In genomic region chr3:120688121-120688520, GRCh38 we compare ENCODE assay signal across 9 cellular contexts. TPM values are rescaled to one million over a fixed set of nuclear protein-coding genes. Genes with fewer than 3 reads are reported as not detected.
DNase-seq lines count a peak whose midpoint lies in the region; ATAC-seq and TF ChIP-seq lines count a peak whose summit lies in the region.
"Had no signal": no experiment of that assay in that cellular context is flagged by ENCODE, and none has a peak within 500 bp of the region (broad histone marks: within the 10 kb centered on the region; RNA-seq: fewer than 3 reads in every experiment).

No MANE protein-coding gene starts in this region.

- peaks cover 10% of the 10 kb centered on the region for H3K36me3 Mint-ChIP-seq in activated CD4-positive, alpha-beta T cell treated with anti-CD3 and anti-CD28 coated beads, Interleukin-2, amount 10 ng/mL, durations not matched to agents 24 days and 14 days (ENCODE audit: low read depth)

- ATAC-seq in GM21447 (IDR thresholded peaks at IDR 0.05; ENCODE audit: unreplicated experiment) (peak; percentile 99), HG03442 (IDR thresholded peaks at IDR 0.05; ENCODE audit: unreplicated experiment) (peak; percentile 100)

- POLR2A ChIA-PET in GM10248 (lab: Yijun Ruan, JAX): no interaction called here

- H3K4me3 Mint-ChIP-seq in activated CD4-positive, alpha-beta T cell treated with anti-CD3 and anti-CD28 coated beads, Interleukin-2, amount 10 ng/mL, durations not matched to agents 24 days and 14 days: no peak overlapping the region
- H3K4me3 Mint-ChIP-seq: brain had no signal

- CTCF ChIA-PET in GM10248 (lab: Yijun Ruan, JAX): interaction anchor here (1.2 to 2.5 kb wide), 9 partner anchors 10 to 130 kb away, joined by 3 to 8 read pairs (median 4); no protein-coding TSS in a partner anchor

- DNase-seq in GM10248 (ENCODE audit: extremely low spot score) (peak; percentile 62), fibroblast of mammary gland (ENCODE audit: low read depth) (peak; percentile 28), NCI-H1436 (lab: John Stamatoyannopoulos, UW) (no peak), DMS53 (lab: John Stamatoyannopoulos, UW) (no peak), H7 (no peak)
- DNase-seq in activated CD4-positive, alpha-beta T cell treated with anti-CD3 and anti-CD28 coated beads, Interleukin-2, amount 10 ng/mL, durations not matched to agents 24 days and 14 days: no peak

- H3K27ac Mint-ChIP-seq in activated CD4-positive, alpha-beta T cell treated with anti-CD3 and anti-CD28 coated beads, Interleukin-2, amount 10 ng/mL, durations not matched to agents 24 days and 14 days: no peak overlapping the region

- no peak overlapping the region for H3K4me3 ChIP-seq in fibroblast of mammary gland (ENCODE audit: control insufficient read depth, low read depth, low read length)
- H3K4me3 ChIP-seq in H7 (ENCODE audit: insufficient read depth, low read depth, low read length): no peak overlapping the region

- H3K4me1 Mint-ChIP-seq in activated CD4-positive, alpha-beta T cell treated with anti-CD3 and anti-CD28 coated beads, Interleukin-2, amount 10 ng/mL, durations not matched to agents 24 days and 14 days: no peaks in the 10 kb centered on the region

- no peak for TF ChIP-seq CTCF in GM10248 (IDR thresholded peaks at IDR 0.05; ENCODE audit: control extremely low read depth, extremely low read depth, low read depth, missing control alignments)
- no peak for TF ChIP-seq CTCF in fibroblast of mammary gland (conservative IDR thresholded peaks at IDR 0.05; ENCODE audit: control insufficient read depth, insufficient read depth, low read depth, low read length)

- intact Hi-C loops in activated CD4-positive, alpha-beta T cell treated with anti-CD3 and anti-CD28 coated beads, Interleukin-2, amount 10 ng/mL, durations not matched to agents 24 days and 14 days (cut with micrococcal nuclease): no loop called here

- no peaks in the 10 kb centered on the region for H3K36me3 ChIP-seq in H7 (replicated peaks; ENCODE audit: control insufficient read depth, insufficient read depth, low read length)

- no peaks in the 10 kb centered on the region for H3K27me3 ChIP-seq in H7 (ENCODE audit: control insufficient read depth, insufficient read depth, low read length)

- no peaks in the 10 kb centered on the region for H3K27me3 Mint-ChIP-seq in activated CD4-positive, alpha-beta T cell treated with anti-CD3 and anti-CD28 coated beads, Interleukin-2, amount 10 ng/mL, durations not matched to agents 24 days and 14 days
- H3K27me3 Mint-ChIP-seq: brain had no signal

- H3K9me3 Mint-ChIP-seq in activated CD4-positive, alpha-beta T cell treated with anti-CD3 and anti-CD28 coated beads, Interleukin-2, amount 10 ng/mL, durations not matched to agents 24 days and 14 days: no peaks in the 10 kb centered on the region
- H3K9me3 Mint-ChIP-seq: brain had no signal

RNA-seq across cellular contexts. Expression of gene HGD, which starts 6.1 kb away (rescaled TPM):
- total RNA-seq in activated CD4-positive, alpha-beta T cell treated with anti-CD3 and anti-CD28 coated beads, Interleukin-2, amount 10 ng/mL, durations not matched to agents 24 days and 14 days: 0.19 and 0.24 TPM in 2 replicates
- total RNA-seq in H7 (2014; rRNA removed; shearing (Covaris generic)): 0.18 and 1.4 TPM in 2 replicates

RNA-seq across cellular contexts. Expression of gene RABL3, which starts 54.2 kb away (rescaled TPM):
- total RNA-seq in activated CD4-positive, alpha-beta T cell treated with anti-CD3 and anti-CD28 coated beads, Interleukin-2, amount 10 ng/mL, durations not matched to agents 24 days and 14 days: 27.6 and 29.3 TPM in 2 replicates
- total RNA-seq in H7 (2014; rRNA removed; shearing (Covaris generic)): 13.2 and 14.5 TPM in 2 replicates

RNA-seq across cellular contexts. Expression of gene GTF2E1, which starts 54.4 kb away (rescaled TPM):
- total RNA-seq in activated CD4-positive, alpha-beta T cell treated with anti-CD3 and anti-CD28 coated beads, Interleukin-2, amount 10 ng/mL, durations not matched to agents 24 days and 14 days: 25.9 and 27.8 TPM in 2 replicates
- 65.2 and 69.1 TPM in 2 replicates for total RNA-seq in H7 (2014; rRNA removed; shearing (Covaris generic))

Comparison
In these comparisons a context has a peak if more than half of its experiments do, and no peak if none do; other contexts are left out.
1. DNase-seq: peak in GM10248 (single experiment) and fibroblast of mammary gland (single experiment); none in NCI-H1436 (single experiment), activated CD4-positive, alpha-beta T cell treated with anti-CD3 and anti-CD28 coated beads, Interleukin-2, amount 10 ng/mL, durations not matched to agents 24 days and 14 days (single experiment), DMS53 (single experiment) and H7 (single experiment).